In genomic region chr3:45881031-45882022, GRCh38 we compare ENCODE assay signal across 1 cellular context.
A peak's percentile ranks its signal among the peaks of the same experiment; 100 is the strongest.
TF ChIP-seq lines count a peak whose summit lies in the region.

No MANE protein-coding gene starts in this region.

TF ChIP-seq in K562, 482 proteins besides CTCF, POLR2A, EP300 and RAD21 (continues in another document):
- no peak for TF ChIP-seq ADNP (tag; IDR thresholded peaks at IDR 0.05)
- TF ChIP-seq E4F1 (CRISPR knock-in tag; IDR thresholded peaks at IDR 0.05; ENCODE audit: borderline replicate concordance), result no peak
- TF ChIP-seq SREBF2 (CRISPR knock-in tag; IDR thresholded peaks at IDR 0.05), result no peak
- TF ChIP-seq SMAD4 (CRISPR knock-in tag; conservative IDR thresholded peaks at IDR 0.05), result peak; percentile 85
- peak; percentile 99 for TF ChIP-seq ZEB2 (IDR thresholded peaks at IDR 0.05)
- no peak for TF ChIP-seq SETDB1 (IDR thresholded peaks at IDR 0.05; ENCODE audit: low read length)
- 0 out of 2 replicates have a peak, but pooled peaks have one; percentile 25 for TF ChIP-seq RNF2 (IDR thresholded peaks at IDR 0.05)
- peak; percentile 94 for TF ChIP-seq DPF2 (IDR thresholded peaks at IDR 0.05)
- TF ChIP-seq TCF7 (IDR thresholded peaks at IDR 0.05; ENCODE audit: borderline replicate concordance), result 0 out of 2 replicates have a peak, but pooled peaks have one; percentile 52
- no peak for TF ChIP-seq GTF2A2 (tag; IDR thresholded peaks at IDR 0.05)
- TF ChIP-seq RREB1 (CRISPR knock-in tag; IDR thresholded peaks at IDR 0.05), result peak; percentile 81; the same call in 1 of the 2 replicates
- no peak for TF ChIP-seq ZKSCAN3 (CRISPR knock-in tag; IDR thresholded peaks at IDR 0.05)
- no peak for TF ChIP-seq COPS2 (conservative IDR thresholded peaks at IDR 0.05)
- peak; percentile 70; the same call in 1 of the 2 replicates for TF ChIP-seq PHB2 (IDR thresholded peaks at IDR 0.05; ENCODE audit: low read depth)
- no peak for TF ChIP-seq ZNF23 (CRISPR knock-in tag; IDR thresholded peaks at IDR 0.05)
- peak; percentile 85 for TF ChIP-seq KLF16 (IDR thresholded peaks at IDR 0.05)
- TF ChIP-seq ATF3 (IDR thresholded peaks at IDR 0.05), result peak; percentile 33; the same call in 1 of the 2 replicates
- no peak for TF ChIP-seq ATF3 (CRISPR knock-in tag; conservative IDR thresholded peaks at IDR 0.05)
- peak; percentile 77; the same call in 1 of the 2 replicates for TF ChIP-seq EHMT2 (IDR thresholded peaks at IDR 0.05)
- TF ChIP-seq KDM1A (IDR thresholded peaks at IDR 0.05), result peak; percentile 87 to 92
- TF ChIP-seq ESRRA (IDR thresholded peaks at IDR 0.05; ENCODE audit: borderline replicate concordance, low read depth), result peak; percentile 35; the same call in 1 of the 2 replicates
- TF ChIP-seq NCOR1 (IDR thresholded peaks at IDR 0.05), result peak; percentile 93
- no peak for TF ChIP-seq ILK (tag; IDR thresholded peaks at IDR 0.05; ENCODE audit: borderline replicate concordance, low read depth)
- TF ChIP-seq PBX2 (CRISPR knock-in tag; IDR thresholded peaks at IDR 0.05; ENCODE audit: low read depth), result no peak
- no peak for TF ChIP-seq PBX2 (tag; conservative IDR thresholded peaks at IDR 0.05; ENCODE audit: low read depth)
- no peak for TF ChIP-seq MCM5 (IDR thresholded peaks at IDR 0.05; ENCODE audit: low read depth)
- TF ChIP-seq FOXA3 (CRISPR knock-in tag; conservative IDR thresholded peaks at IDR 0.05 in 1 of 2, IDR thresholded peaks at IDR 0.05 in 1 of 2), result 0 out of 4 replicates have a peak, but pooled peaks of 1 of the 2 experiments have one; percentile 25
- TF ChIP-seq ZBTB9 (CRISPR knock-in tag; IDR thresholded peaks at IDR 0.05), result no peak
- no peak for TF ChIP-seq ZNF197 (CRISPR knock-in tag; IDR thresholded peaks at IDR 0.05; ENCODE audit: low read depth)
- TF ChIP-seq ZBTB49 (CRISPR knock-in tag; IDR thresholded peaks at IDR 0.05; ENCODE audit: borderline replicate concordance), result no peak
- TF ChIP-seq ETS1 (conservative IDR thresholded peaks at IDR 0.05; ENCODE audit: control insufficient read depth, low read depth, low read length), result 0 out of 2 replicates have a peak, but pooled peaks have one; percentile 22
- TF ChIP-seq STAT6 (CRISPR knock-in tag; IDR thresholded peaks at IDR 0.05), result no peak
- peak; percentile 86 for TF ChIP-seq HDAC2 (IDR thresholded peaks at IDR 0.05)
- no peak for TF ChIP-seq CGGBP1 (CRISPR knock-in tag; IDR thresholded peaks at IDR 0.05)
